Comparison of ENCODE assay signal across 8 cellular contexts in genomic region chr1:151175910-151176309, GRCh38.
DNase-seq lines count a peak whose midpoint lies in the region; ATAC-seq and TF ChIP-seq lines count a peak whose summit lies in the region.

TMOD4 (minus strand) TSS chr1:151175981; CDS start chr1:151174875, 1,106 bp downstream.

- H3K27ac Mint-ChIP-seq in dendritic cell treated with granulocyte-macrophage colony-stimulating factor and Interleukin-4, amounts not matched to agents 40 ng/mL and 50 ng/mL, for 4 days: peak within 1 kb of the TSS; percentile 26
- peak within 1 kb of the TSS; percentile 85 for H3K27ac Mint-ChIP-seq in nephron progenitor cell

- ATAC-seq in GM19328 (IDR thresholded peaks at IDR 0.05; ENCODE audit: unreplicated experiment) (no peak), GM18519 (IDR thresholded peaks at IDR 0.05; ENCODE audit: low FRiP score, unreplicated experiment) (no peak), HG03139 (IDR thresholded peaks at IDR 0.05; ENCODE audit: unreplicated experiment) (no peak), GM18868 (IDR thresholded peaks at IDR 0.05; ENCODE audit: unreplicated experiment) (no peak)

- DNase-seq in EH (ENCODE audit: low read depth): peak; percentile 23
- DNase-seq in NCI-H2196 (lab: John Stamatoyannopoulos, UW; ENCODE audit: unreplicated experiment): peak; percentile 11
- no peak for DNase-seq in nephron progenitor cell

- intact Hi-C loops in dendritic cell treated with granulocyte-macrophage colony-stimulating factor and Interleukin-4, amounts not matched to agents 40 ng/mL and 50 ng/mL, for 4 days (cut with micrococcal nuclease): no loop called here

- H3K9me3 Mint-ChIP-seq in dendritic cell treated with granulocyte-macrophage colony-stimulating factor and Interleukin-4, amounts not matched to agents 40 ng/mL and 50 ng/mL, for 4 days: no peaks in the 10 kb centered on the region
- H3K9me3 Mint-ChIP-seq in nephron progenitor cell: no peaks in the 10 kb centered on the region

- peaks cover 13% of the 10 kb centered on the region for H3K4me1 Mint-ChIP-seq in dendritic cell treated with granulocyte-macrophage colony-stimulating factor and Interleukin-4, amounts not matched to agents 40 ng/mL and 50 ng/mL, for 4 days (ENCODE audit: low read depth)
- no peaks in the 10 kb centered on the region for H3K4me1 Mint-ChIP-seq in nephron progenitor cell

- TF ChIP-seq CTCF in nephron progenitor cell (IDR thresholded peaks at IDR 0.05): peak; percentile 42

- H3K4me3 Mint-ChIP-seq in dendritic cell treated with granulocyte-macrophage colony-stimulating factor and Interleukin-4, amounts not matched to agents 40 ng/mL and 50 ng/mL, for 4 days: no peak within 1 kb of the TSS
- H3K4me3 Mint-ChIP-seq in nephron progenitor cell: no peak within 1 kb of the TSS

- H3K27me3 Mint-ChIP-seq in dendritic cell treated with granulocyte-macrophage colony-stimulating factor and Interleukin-4, amounts not matched to agents 40 ng/mL and 50 ng/mL, for 4 days: no peaks in the 10 kb centered on the region
- peaks cover 3% of the 10 kb centered on the region for H3K27me3 Mint-ChIP-seq in nephron progenitor cell (ENCODE audit: low read depth, poor library complexity)

- H3K36me3 Mint-ChIP-seq in dendritic cell treated with granulocyte-macrophage colony-stimulating factor and Interleukin-4, amounts not matched to agents 40 ng/mL and 50 ng/mL, for 4 days (ENCODE audit: low read depth): peaks cover 90% of the 10 kb centered on the region
- H3K36me3 Mint-ChIP-seq in nephron progenitor cell (ENCODE audit: low read depth): peaks cover 60% of the 10 kb centered on the region
